ENCODE assay signal across 22 cellular contexts in the genomic region with DNA sequence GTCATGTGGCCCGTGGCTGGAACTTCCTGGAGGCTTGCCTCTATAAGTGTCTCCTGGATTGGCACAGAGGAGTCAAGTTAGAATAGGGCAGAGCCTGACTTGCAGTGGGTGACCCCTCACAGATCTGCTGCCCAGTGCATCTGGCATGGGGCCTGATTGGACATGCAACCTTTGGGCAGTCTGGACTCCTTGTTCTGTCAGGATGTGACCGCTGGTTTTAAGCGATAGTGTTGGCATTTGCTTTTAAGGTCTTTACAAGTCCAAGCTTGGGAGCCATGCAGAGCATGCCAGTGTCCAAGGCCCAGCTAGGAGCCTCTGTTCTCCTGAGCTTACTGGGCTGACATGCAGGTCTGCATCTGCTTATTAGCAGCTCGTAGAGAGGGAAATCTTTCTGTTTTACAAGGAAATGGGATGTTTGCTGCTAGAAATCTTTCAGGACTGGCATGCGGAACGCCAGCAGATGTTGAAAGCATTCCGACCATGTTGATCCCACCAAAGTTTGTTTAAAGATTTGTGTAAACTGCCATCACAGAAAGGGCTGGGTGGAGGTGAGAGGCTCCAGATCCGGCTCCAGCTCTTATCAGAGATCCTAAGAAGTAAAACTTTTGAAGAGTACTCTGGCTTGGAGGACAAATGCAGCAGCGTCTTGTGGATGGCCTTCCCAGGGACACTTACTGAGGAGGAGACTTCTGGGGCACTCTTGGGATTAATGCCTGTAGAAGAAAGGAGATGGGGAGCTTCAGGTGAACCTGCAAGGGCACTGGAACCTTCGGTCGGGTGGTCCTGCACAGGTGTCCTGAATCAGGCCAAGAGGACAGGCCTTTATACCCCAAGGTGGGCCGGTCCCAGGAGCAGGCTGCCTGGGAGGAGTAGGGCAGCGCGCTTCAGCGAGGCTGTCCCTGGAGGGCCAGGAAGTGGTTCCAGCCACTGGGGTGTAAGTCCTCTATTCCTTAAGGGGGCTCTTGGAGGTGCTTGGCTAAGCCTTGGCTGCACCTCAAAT. TPM values are rescaled to one million over a fixed set of nuclear protein-coding genes. Genes with fewer than 3 reads are reported as not detected.
DNase-seq lines count a peak whose midpoint lies in the region; ATAC-seq and TF ChIP-seq lines count a peak whose summit lies in the region.
"Had no signal": no experiment of that assay in that cellular context is flagged by ENCODE, and none has a peak within 500 bp of the region (broad histone marks: within the 10 kb centered on the region; RNA-seq: fewer than 3 reads in every experiment).

No MANE protein-coding gene starts in this region.

- 50 to 76% (median 57%) methylated on average over 15 of the region's 15 CpGs for WGBS in stomach, 5 donors

- in situ Hi-C loops in HAP-1 (cut with MboI; ENCODE audit: low sequenced_read_pairs): no loop called here

- DNase-seq in chondrocyte (ENCODE audit: low spot score): peak; percentile 87
- DNase-seq in left lung: no peak
- DNase-seq in stomach: no peak
- no peak for DNase-seq in left colon
- DNase-seq in NCI-H774 (lab: John Stamatoyannopoulos, UW): no peak
- DNase-seq in caudate nucleus (lab: John Stamatoyannopoulos, UW): no peak
- DNase-seq in HAP-1 (ENCODE audit: low spot score in 2 of 2): no peak
- DNase-seq: CD8-positive, alpha-beta T cell; EL; GOT3; KBM-7; MV-4-11; NCI-H1417 treated with DMSO at 0.1 percent for 48 hours; NCI-H187 treated with DMSO at 0.1 percent for 48 hours; NCI-H2227 treated with DMSO at 0.1 percent for 48 hours; NCI-H524; PC-3; SIG-M5 had no signal

- TF ChIP-seq EP300 in stomach (IDR thresholded peaks at IDR 0.05): no peak

- TF ChIP-seq POLR2A in stomach (IDR thresholded peaks at IDR 0.05): no peak

- H3K4me1 ChIP-seq in left lung: peaks cover 5 to 11% of the 10 kb centered on the region in 2 donors
- H3K4me1 ChIP-seq in muscle layer of colon (ENCODE audit: insufficient read depth, low read length): peaks cover 24% of the 10 kb centered on the region
- peaks cover 21 to 47% (median 38%) of the 10 kb centered on the region in 4 donors for H3K4me1 ChIP-seq in stomach
- peaks cover 7% of the 10 kb centered on the region; the same call in 1 of the 2 replicates for H3K4me1 ChIP-seq in HAP-1

- no peak overlapping the region for H3K4me3 ChIP-seq in left lung
- H3K4me3 ChIP-seq in muscle layer of colon (ENCODE audit: low read depth in 1 of 2, low read length in 2 of 2): no peak overlapping the region
- no peak overlapping the region for H3K4me3 ChIP-seq in stomach
- no peak overlapping the region for H3K4me3 ChIP-seq in HAP-1
- H3K4me3 ChIP-seq: BLaER1 treated with 17β-estradiol and CSF1 and Interleukin-3, amounts not matched to agents 10 nM and 100 nM; GM12878 had no signal

- H3K36me3 ChIP-seq in left lung: no peaks in the 10 kb centered on the region
- H3K36me3 ChIP-seq in muscle layer of colon (ENCODE audit: insufficient read depth, low read length): no peaks in the 10 kb centered on the region
- no peaks in the 10 kb centered on the region for H3K36me3 ChIP-seq in stomach
- H3K36me3 ChIP-seq in HAP-1 (replicated peaks): no peaks in the 10 kb centered on the region
- H3K36me3 ChIP-seq: BLaER1 treated with 17β-estradiol and CSF1 and Interleukin-3, amounts not matched to agents 10 nM and 100 nM had no signal

- no peak overlapping the region for H3K27ac ChIP-seq in left lung
- peak overlapping the region; percentile 3 for H3K27ac ChIP-seq in muscle layer of colon (ENCODE audit: low read depth, low read length)
- H3K27ac ChIP-seq in stomach: peak overlapping the region in 4 of 5 donors; percentile 10 to 57 (median 37)
- no peak overlapping the region for H3K27ac ChIP-seq in caudate nucleus (ENCODE audit: low read depth, low read length)
- H3K27ac ChIP-seq: BLaER1 treated with 17β-estradiol and CSF1 and Interleukin-3, amounts not matched to agents 10 nM and 100 nM; RWPE1 had no signal

- peak; percentile 43 for ATAC-seq in left lung
- ATAC-seq in left colon: no peak
- ATAC-seq: CD8-positive, alpha-beta T cell; GM12878; PC-3 had no signal

- H3K9me3 ChIP-seq in left lung: no peaks in the 10 kb centered on the region
- H3K9me3 ChIP-seq in muscle layer of colon (ENCODE audit: low read length): no peaks in the 10 kb centered on the region
- no peaks in the 10 kb centered on the region for H3K9me3 ChIP-seq in stomach
- H3K9me3 ChIP-seq in HAP-1: no peaks in the 10 kb centered on the region
- H3K9me3 ChIP-seq: BLaER1 treated with 17β-estradiol and CSF1 and Interleukin-3, amounts not matched to agents 10 nM and 100 nM had no signal

- peaks cover 20% of the 10 kb centered on the region for H3K27me3 Mint-ChIP-seq in chondrocyte (ENCODE audit: low read depth)

- TF ChIP-seq CTCF in chondrocyte (IDR thresholded peaks at IDR 0.05) (no peak), left lung (IDR thresholded peaks at IDR 0.05) (no peak), stomach (IDR thresholded peaks at IDR 0.05) (no peak)

- no peak overlapping the region for H3K4me3 Mint-ChIP-seq in chondrocyte (ENCODE audit: unreplicated experiment)
- H3K4me3 Mint-ChIP-seq: CD8-positive, alpha-beta T cell had no signal

- no peaks in the 10 kb centered on the region for H3K9me3 Mint-ChIP-seq in chondrocyte (ENCODE audit: low read depth)
- H3K9me3 Mint-ChIP-seq: CD8-positive, alpha-beta T cell had no signal

- H3K9ac ChIP-seq in muscle layer of colon (ENCODE audit: low read length): no peak overlapping the region
- H3K9ac ChIP-seq: BLaER1 treated with 17β-estradiol and CSF1 and Interleukin-3, amounts not matched to agents 10 nM and 100 nM had no signal

- no peaks in the 10 kb centered on the region for H3K27me3 ChIP-seq in left lung
- H3K27me3 ChIP-seq in muscle layer of colon (ENCODE audit: control insufficient read depth in 1 of 2, insufficient read depth in 2 of 2, low read length in 2 of 2): no peaks in the 10 kb centered on the region
- H3K27me3 ChIP-seq in stomach: no peaks in the 10 kb centered on the region
- no peaks in the 10 kb centered on the region for H3K27me3 ChIP-seq in HAP-1 (ENCODE audit: low read depth)
- H3K27me3 ChIP-seq: BLaER1 treated with 17β-estradiol and CSF1 and Interleukin-3, amounts not matched to agents 10 nM and 100 nM had no signal

- H3K36me3 Mint-ChIP-seq in chondrocyte (ENCODE audit: low read depth): no peaks in the 10 kb centered on the region
- H3K36me3 Mint-ChIP-seq: CD8-positive, alpha-beta T cell had no signal

- H3K27ac Mint-ChIP-seq in chondrocyte (ENCODE audit: unreplicated experiment): no peak overlapping the region
- H3K27ac Mint-ChIP-seq: CD8-positive, alpha-beta T cell had no signal

- H3K4me1 Mint-ChIP-seq in chondrocyte (ENCODE audit: low read depth): peaks cover 7% of the 10 kb centered on the region

- intact Hi-C loops in left lung (cut with DNase I) (no loop called here), stomach (cut with DNase I; ENCODE audit: low total_unique reads) (no loop called here), left colon (cut with DNase I, micrococcal nuclease) (no loop called here)

RNA-seq across cellular contexts. Expression of a gene that starts 27.6 kb away (rescaled TPM):
- total RNA-seq in chondrocyte (1.5 to 4.6 TPM (median 3.2 TPM) in 3 replicates), left lung (10 to 100 TPM; 11.2 to 12.6 TPM), stomach (100 to 1,000 TPM in 2 of 5 donors, 10 to 100 TPM in 1, 1 to 10 TPM in 2; 6.8 to 121 (median 24.9) TPM), left colon (10 to 100 TPM in 1 of 2 donors, 1 to 10 TPM in 1; 5.3 to 13.9 TPM)
- polyA plus RNA-seq in stomach: 100 to 1,000 TPM in 2 of 3 donors, 10 to 100 TPM in 1; 88.8 to 113 (median 104) TPM

Comparison
In these comparisons a context has a peak if more than half of its experiments do, and no peak if none do; other contexts are left out.
1. H3K27ac ChIP-seq: peak in muscle layer of colon (single experiment) and stomach (4 of 5); none in left lung (0 of 2) and caudate nucleus (single experiment).